In genomic region chr13:40813662-40814454, GRCh38 we compare ENCODE assay signal across 8 cellular contexts. TPM values are rescaled to one million over a fixed set of nuclear protein-coding genes. Genes with fewer than 3 reads are reported as not detected.
DNase-seq lines count a peak whose midpoint lies in the region; ATAC-seq and TF ChIP-seq lines count a peak whose summit lies in the region.

No MANE protein-coding gene starts in this region.

- TF ChIP-seq CTCF in cardiac muscle cell (IDR thresholded peaks at IDR 0.05; ENCODE audit: low read depth, low read length) (peak; percentile 61), breast epithelium (IDR thresholded peaks at IDR 0.05) (peak in 2 of 3 donors; percentile 28 to 32), neural crest cell (conservative IDR thresholded peaks at IDR 0.05) (peak; percentile 54)

- ATAC-seq in left cardiac atrium (no peak), HG02840 (IDR thresholded peaks at IDR 0.05; ENCODE audit: low FRiP score, unreplicated experiment) (no peak)

- no peak for TF ChIP-seq POLR2A in breast epithelium (IDR thresholded peaks at IDR 0.05)

- H3K36me3 ChIP-seq in cardiac muscle cell, result peaks cover 7% of the 10 kb centered on the region
- no peaks in the 10 kb centered on the region for H3K36me3 ChIP-seq in breast epithelium

- H3K27ac ChIP-seq in cardiac muscle cell (no peak overlapping the region), breast epithelium (no peak overlapping the region)

- peaks cover 25% of the 10 kb centered on the region for H3K9me3 Mint-ChIP-seq in neural crest cell

- no peaks in the 10 kb centered on the region for H3K4me1 Mint-ChIP-seq in neural crest cell

- no peaks in the 10 kb centered on the region for H3K4me1 ChIP-seq in cardiac muscle cell (ENCODE audit: low read depth)
- no peaks in the 10 kb centered on the region for H3K4me1 ChIP-seq in breast epithelium

- H3K4me3 ChIP-seq in cardiac muscle cell, result no peak overlapping the region
- H3K4me3 ChIP-seq in breast epithelium, result no peak overlapping the region

- H3K36me3 Mint-ChIP-seq in neural crest cell (ENCODE audit: low read depth), result peaks cover 66% of the 10 kb centered on the region

- no peak overlapping the region for H3K27ac Mint-ChIP-seq in neural crest cell (ENCODE audit: unreplicated experiment)

- no peaks in the 10 kb centered on the region for H3K27me3 ChIP-seq in cardiac muscle cell
- H3K27me3 ChIP-seq in breast epithelium, result no peaks in the 10 kb centered on the region

- DNase-seq in cardiac muscle cell (ENCODE audit: low read depth in 1 of 2, low spot score in 1 of 2) (peak; percentile 36 to 43), left cardiac atrium (no peak), NAMALWA (ENCODE audit: low spot score) (peak; percentile 58), breast epithelium (ENCODE audit: low spot score in 2 of 2) (no peak), neural crest cell (ENCODE audit: low read depth, low spot score) (no peak), DMS114 treated with DMSO at 0.1 percent for 48 hours (lab: John Stamatoyannopoulos, UW; ENCODE audit: unreplicated experiment) (no peak)
- no peak for DNase-seq in NK-92 treated with Interleukin-12 subunit alpha and Interleukin-12 subunit beta, amount 100 ng/mL, for 24 hours (lab: John Stamatoyannopoulos, UW)

- H3K4me3 Mint-ChIP-seq in neural crest cell, result no peak overlapping the region

- intact Hi-C loops in left cardiac atrium (cut with DNase I) (no loop called here), breast epithelium (cut with DNase I; ENCODE audit: low total_unique reads) (no loop called here)

- H3K27me3 Mint-ChIP-seq in neural crest cell (ENCODE audit: low read depth), result no peaks in the 10 kb centered on the region

- H3K9me3 ChIP-seq in cardiac muscle cell (ENCODE audit: low read depth) (no peaks in the 10 kb centered on the region), breast epithelium (no peaks in the 10 kb centered on the region)

RNA-seq across cellular contexts. Expression of gene SLC25A15, which starts 24.4 kb away (rescaled TPM):
- total RNA-seq in cardiac muscle cell (36.4 and 36.5 TPM in 2 replicates), left cardiac atrium (1 to 10 TPM; 4.7 to 4.9 TPM), breast epithelium (10 to 100 TPM in 1 of 3 donors, 1 to 10 TPM in 2; 6.9 to 13.4 (median 7.5) TPM), neural crest cell (23.5 and 25.6 TPM in 2 replicates)
- 18.1 and 19.8 TPM in 2 replicates for polyA plus RNA-seq in cardiac muscle cell

RNA-seq across cellular contexts. Expression of gene MRPS31, which starts 42.9 kb away (rescaled TPM):
- 39.2 and 39.6 TPM in 2 replicates for total RNA-seq in cardiac muscle cell
- polyA plus RNA-seq in cardiac muscle cell, result 36.3 and 50.1 TPM in 2 replicates
- total RNA-seq in left cardiac atrium, result 10 to 100 TPM; 25.6 to 26.0 TPM
- 10 to 100 TPM; 15.8 to 29.7 (median 23.3) TPM for total RNA-seq in breast epithelium
- 32.0 and 34.6 TPM in 2 replicates for total RNA-seq in neural crest cell

Comparison
In these comparisons a context has a peak if more than half of its experiments do, and no peak if none do; other contexts are left out.
1. DNase-seq: peak in cardiac muscle cell (2 of 2) and NAMALWA (single experiment); none in left cardiac atrium (single experiment), breast epithelium (0 of 2), neural crest cell (single experiment), DMS114 treated with DMSO at 0.1 percent for 48 hours (single experiment) and NK-92 treated with Interleukin-12 subunit alpha and Interleukin-12 subunit beta, amount 100 ng/mL, for 24 hours (single experiment).
2. Peak in every context shown above with its lines, with median percentiles within 50 percentile points of each other: CTCF ChIP-seq.